Comparison of ENCODE assay signal across 8 cellular contexts in genomic region chr2:196453613-196454047, GRCh38.
DNase-seq lines count a peak whose midpoint lies in the region; ATAC-seq lines count a peak whose summit lies in the region.

No MANE protein-coding gene starts in this region.

- DNase-seq in COR-L47 (lab: John Stamatoyannopoulos, UW) (peak; percentile 52), HuH-7 (ENCODE audit: low spot score) (peak; percentile 39), SK-MEL-5 (ENCODE audit: low read depth, low spot score) (peak; percentile 57), dermis microvascular lymphatic vessel endothelial cell (ENCODE audit: low read depth in 2 of 2) (peak; percentile 68 to 82), KG1 (lab: John Stamatoyannopoulos, UW) (no peak)
- DNase-seq in naive thymus-derived CD4-positive, alpha-beta T cell, result peak in 7 of 9 donors; percentile 2 to 39 (median 19)

- H3K4me1 ChIP-seq in naive thymus-derived CD4-positive, alpha-beta T cell (ENCODE audit: control insufficient read depth in 2 of 2, insufficient read depth in 2 of 2, low read length in 2 of 2), result no peaks in the 10 kb centered on the region

- H3K27ac Mint-ChIP-seq in naive thymus-derived CD4-positive, alpha-beta T cell, result no peak overlapping the region

- H3K27ac ChIP-seq in naive thymus-derived CD4-positive, alpha-beta T cell (ENCODE audit: low read depth, low read length), result no peak overlapping the region

- in situ Hi-C loops in SK-MEL-5 (cut with HindIII; ENCODE audit: low pct_unique_long_range_greater_than_20kb, low sequenced_read_pairs), result no loop called here

- H3K9me3 ChIP-seq in naive thymus-derived CD4-positive, alpha-beta T cell (ENCODE audit: control insufficient read depth in 2 of 3, low read length in 3 of 3), result no peaks in the 10 kb centered on the region

- no peaks in the 10 kb centered on the region for H3K36me3 ChIP-seq in naive thymus-derived CD4-positive, alpha-beta T cell (ENCODE audit: control insufficient read depth in 2 of 3, insufficient read depth in 3 of 3, low read length in 3 of 3)

- H3K36me3 Mint-ChIP-seq in naive thymus-derived CD4-positive, alpha-beta T cell, result peaks cover 0 to 3% (median 0%) of the 10 kb centered on the region in 5 donors

- CTCF ChIA-PET in naive thymus-derived CD4-positive, alpha-beta T cell (lab: Charles Lee), result interaction anchor here (0.6 to 2.1 kb wide), 5 partner anchors 153 to 618 kb away, joined by 3 to 14 read pairs (median 4); partner anchors contain the start of gene DNAH7

- H3K4me3 Mint-ChIP-seq in naive thymus-derived CD4-positive, alpha-beta T cell, result no peak overlapping the region

- peak; percentile 74 for ATAC-seq in GM19455 (IDR thresholded peaks at IDR 0.05; ENCODE audit: unreplicated experiment)
- peak; percentile 60 for ATAC-seq in naive thymus-derived CD4-positive, alpha-beta T cell
- ATAC-seq in GM18870 (IDR thresholded peaks at IDR 0.05; ENCODE audit: unreplicated experiment), result no peak

- H3K9me3 Mint-ChIP-seq in naive thymus-derived CD4-positive, alpha-beta T cell, result no peaks in the 10 kb centered on the region

- intact Hi-C loops in naive thymus-derived CD4-positive, alpha-beta T cell (cut with micrococcal nuclease), result loop anchor here (1.0 to 10.0 kb wide), 9 partner anchors 155 to 959 kb away; no protein-coding TSS in a partner anchor

- no peak overlapping the region for H3K4me3 ChIP-seq in naive thymus-derived CD4-positive, alpha-beta T cell (ENCODE audit: low read length)

- H3K27me3 ChIP-seq in naive thymus-derived CD4-positive, alpha-beta T cell (ENCODE audit: control insufficient read depth in 2 of 2, insufficient read depth in 2 of 2, low read length in 2 of 2), result peaks cover 0 to 6% of the 10 kb centered on the region in 2 donors

- H3K27me3 Mint-ChIP-seq in naive thymus-derived CD4-positive, alpha-beta T cell, result peaks cover 25 to 42% (median 31%) of the 10 kb centered on the region in 5 donors

- H3K4me1 Mint-ChIP-seq in naive thymus-derived CD4-positive, alpha-beta T cell, result peaks cover 0 to 6% (median 0%) of the 10 kb centered on the region in 7 donors

- POLR2A ChIA-PET in naive thymus-derived CD4-positive, alpha-beta T cell (lab: Charles Lee), result no interaction called here
